29 cellular contexts compared by ENCODE assay signal in the genomic region with DNA sequence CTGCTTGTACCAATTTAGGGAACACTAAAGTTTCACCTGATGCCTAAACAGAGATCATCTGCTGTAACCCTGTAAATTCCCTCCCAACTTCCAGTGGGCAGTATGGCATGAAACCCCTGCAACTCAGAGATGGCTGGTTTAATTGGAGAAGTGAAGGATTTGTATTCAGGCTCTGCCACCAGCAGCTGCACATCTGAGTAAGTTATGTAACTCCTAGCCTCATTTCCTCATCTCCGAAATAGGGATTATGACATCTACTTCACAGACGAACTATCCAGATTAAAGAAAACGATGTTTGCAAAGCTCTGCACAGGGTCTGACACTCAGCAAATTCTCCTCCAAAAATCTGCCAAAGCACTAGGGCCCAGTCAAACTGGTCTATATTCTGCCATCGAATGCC.
"Had no signal": no experiment of that assay in that cellular context is flagged by ENCODE, and none has a peak within 500 bp of the region (broad histone marks: within the 10 kb centered on the region; RNA-seq: fewer than 3 reads in every experiment).

No MANE protein-coding gene starts in this region.

- H3K27ac ChIP-seq: cardiac muscle cell, coronary artery, gastrocnemius medialis, left lung, lower lobe of right lung, parathyroid adenoma, spleen, testis, transverse colon, WERI-Rb-1 had no signal

- DNase-seq: activated CD4-positive, alpha-beta memory T cell treated with anti-CD3 and anti-CD28 coated beads for 36 hours; activated CD4-positive, alpha-beta T cell treated with anti-CD3 and anti-CD28 coated beads, Interleukin-2, amount 10 ng/mL, durations not matched to agents 24 days and 14 days; activated CD4-positive, CD25-positive, alpha-beta regulatory T cell treated with anti-CD3 and anti-CD28 coated beads, Interleukin-2, amount 50 U/mL, for 72 hours; activated CD8-positive, alpha-beta memory T cell treated with anti-CD3 and anti-CD28 coated beads, Interleukin-2, amount 50 U/mL, for 4 hours; activated effector memory CD4-positive, alpha-beta T cell treated with anti-CD3 and anti-CD28 coated beads, Interleukin-2, amount 50 U/mL, for 16 hours; activated naive CD4-positive, alpha-beta T cell treated with anti-CD3 and anti-CD28 coated beads for 36 hours; activated naive CD8-positive, alpha-beta T cell treated with anti-CD3 and anti-CD28 coated beads for 36 hours; activated T-cell treated with anti-CD3 and anti-CD28 coated beads, Interleukin-2, amount 50 U/mL, for 1 hour; cerebellar nuclear complex; dorsolateral prefrontal cortex; effector memory CD4-positive, alpha-beta T cell; gastrocnemius medialis; glutamatergic neuron; left lung; lower lobe of right lung; mesenchymal stem cell; naive thymus-derived CD8-positive, alpha-beta T cell; nucleus accumbens; right cardiac atrium; spleen; stimulated activated CD4-positive, alpha-beta T cell treated with anti-CD3 and anti-CD28 coated beads, Interleukin-2, amount 100 ng/mL, for 48 hours; stimulated activated naive CD8-positive, alpha-beta T cell treated with anti-CD3 and anti-CD28 coated beads, Interleukin-15, Interleukin-2, amounts not matched to agents 100 U/mL and 50 U/mL, for 24 hours; T-helper 9 cell; testis; transverse colon; WERI-Rb-1 had no signal

- ATAC-seq: gastrocnemius medialis; left lung; lower lobe of right lung; naive thymus-derived CD8-positive, alpha-beta T cell; right cardiac atrium; stimulated activated naive CD8-positive, alpha-beta T cell treated with anti-CD3 and anti-CD28 coated beads, Interleukin-15, Interleukin-2, amounts not matched to agents 100 U/mL and 50 U/mL, for 24 hours had no signal
